In the genomic region with DNA sequence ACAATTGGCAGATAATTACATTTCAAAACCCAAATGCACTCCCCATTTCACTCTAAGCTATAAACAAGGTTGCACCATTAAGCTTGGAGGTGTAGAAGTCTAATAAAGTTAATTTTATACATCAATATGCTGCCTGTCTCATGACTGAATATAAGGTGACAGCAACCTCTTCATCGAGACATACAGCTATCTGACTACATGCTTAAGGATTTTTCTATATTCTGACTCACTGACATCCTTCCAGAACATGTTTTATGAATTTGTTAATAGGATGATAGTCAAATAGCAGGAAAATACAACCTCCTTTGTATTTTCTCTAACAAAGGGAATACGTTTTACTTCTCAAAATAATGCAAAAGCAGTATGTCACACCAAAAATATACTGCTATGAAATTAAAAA, we compare ENCODE assay signal across 28 cellular contexts.
DNase-seq lines count a peak whose midpoint lies in the region; ATAC-seq and TF ChIP-seq lines count a peak whose summit lies in the region.
"Had no signal": no experiment of that assay in that cellular context is flagged by ENCODE, and none has a peak within 500 bp of the region (broad histone marks: within the 10 kb centered on the region; RNA-seq: fewer than 3 reads in every experiment).

No MANE protein-coding gene starts in this region.

- ATAC-seq in natural killer cell treated with Interleukin-12 subunit alpha and Interleukin-12 subunit beta and Interleukin-15 and Interleukin-18, amount 100 ng/mL, for 72 hours = no peak
- ATAC-seq in natural killer cell (no peak), HG02938 (IDR thresholded peaks at IDR 0.05; ENCODE audit: unreplicated experiment) (no peak), lower lobe of right lung (no peak), HG02763 (IDR thresholded peaks at IDR 0.05; ENCODE audit: unreplicated experiment) (no peak)
- ATAC-seq: A549; activated CD4-positive, alpha-beta T cell treated with anti-CD3 and anti-CD28 coated beads for 36 hours; left colon; stimulated activated naive CD8-positive, alpha-beta T cell treated with anti-CD3 and anti-CD28 coated beads, Interleukin-15, amount 100 ng/mL, for 72 hours had no signal

- intact Hi-C loops in natural killer cell (cut with micrococcal nuclease) = loop anchor here (10.0 kb wide), 1 partner anchor 255 kb away; a partner anchor contains a TSS
- intact Hi-C loops in lower lobe of right lung (cut with DNase I) = no loop called here

- peaks cover 44 to 62% of the 10 kb centered on the region in 2 donors for H3K4me1 Mint-ChIP-seq in natural killer cell treated with Interleukin-12 subunit alpha and Interleukin-12 subunit beta and Interleukin-15 and Interleukin-18, amount 100 ng/mL, for 72 hours (ENCODE audit: low read depth in 2 of 2)
- peaks cover 30 to 38% of the 10 kb centered on the region in 2 donors for H3K4me1 Mint-ChIP-seq in natural killer cell

- H3K4me3 ChIP-seq in astrocyte of the spinal cord (ENCODE audit: low read depth, low read length) (no peak overlapping the region), lower lobe of right lung (no peak overlapping the region)
- H3K4me3 ChIP-seq: A549 had no signal

- H3K36me3 ChIP-seq in lower lobe of right lung = peaks cover 62% of the 10 kb centered on the region

- H3K27ac ChIP-seq in lower lobe of right lung = no peak overlapping the region
- H3K27ac ChIP-seq: A549 had no signal

- H3K27me3 ChIP-seq in lower lobe of right lung (ENCODE audit: low read depth) = no peaks in the 10 kb centered on the region
- H3K27me3 ChIP-seq: BE2C had no signal

- H3K9me3 ChIP-seq in lower lobe of right lung = no peaks in the 10 kb centered on the region
- H3K9me3 ChIP-seq: A549, BE2C had no signal

- H3K9me3 Mint-ChIP-seq in natural killer cell treated with Interleukin-12 subunit alpha and Interleukin-12 subunit beta and Interleukin-15 and Interleukin-18, amount 100 ng/mL, for 72 hours = no peaks in the 10 kb centered on the region
- H3K9me3 Mint-ChIP-seq in natural killer cell = peaks cover 0 to 3% of the 10 kb centered on the region in 2 donors
- H3K9me3 Mint-ChIP-seq: H9; memory B cell; stimulated activated naive CD8-positive, alpha-beta T cell treated with anti-CD3 and anti-CD28 coated beads, Interleukin-15, amount 100 ng/mL, for 72 hours had no signal

- H3K36me3 Mint-ChIP-seq in natural killer cell treated with Interleukin-12 subunit alpha and Interleukin-12 subunit beta and Interleukin-15 and Interleukin-18, amount 100 ng/mL, for 72 hours = peaks cover 26% of the 10 kb centered on the region
- H3K36me3 Mint-ChIP-seq in natural killer cell = peaks cover 9% of the 10 kb centered on the region

- in situ Hi-C loops in astrocyte of the spinal cord (cut with HindIII; ENCODE audit: low sequenced_read_pairs) = no loop called here

- DNase-seq in natural killer cell treated with Interleukin-12 subunit alpha and Interleukin-12 subunit beta and Interleukin-15 and Interleukin-18, amount 100 ng/mL, for 72 hours (ENCODE audit: low spot score) = no peak
- DNase-seq in natural killer cell = no peak
- DNase-seq in astrocyte of the spinal cord (ENCODE audit: low read depth, low spot score) = peak; percentile 19
- peak; percentile 46 for DNase-seq in iris pigment epithelial cell (ENCODE audit: low read depth)
- no peak for DNase-seq in lower lobe of right lung
- DNase-seq in NCI-H2081 (lab: John Stamatoyannopoulos, UW) = no peak
- DNase-seq: activated CD4-positive, alpha-beta T cell treated with anti-CD3 and anti-CD28 coated beads for 36 hours; activated CD8-positive, alpha-beta memory T cell treated with anti-CD3 and anti-CD28 coated beads for 24 hours; BE2C; CD8-positive, alpha-beta memory T cell; DMS 273 treated with DMSO at 0.1 percent for 48 hours; effector CD8-positive, alpha-beta T cell; erythroblast; H9; KBM-7; left colon; MM.1S; NCI-H1436; NCI-H2107; NCI-H446 treated with DMSO at 0.1 percent for 48 hours; nucleus accumbens; stimulated activated naive CD8-positive, alpha-beta T cell treated with anti-CD3 and anti-CD28 coated beads, Interleukin-15, amount 100 ng/mL, for 72 hours; T-helper 2 cell had no signal

- H3K27ac Mint-ChIP-seq in natural killer cell treated with Interleukin-12 subunit alpha and Interleukin-12 subunit beta and Interleukin-15 and Interleukin-18, amount 100 ng/mL, for 72 hours = peak overlapping the region; percentile 76 to 87
- no peak overlapping the region for H3K27ac Mint-ChIP-seq in natural killer cell
- H3K27ac Mint-ChIP-seq: activated CD4-positive, alpha-beta T cell treated with anti-CD3 and anti-CD28 coated beads for 36 hours; stimulated activated naive CD8-positive, alpha-beta T cell treated with anti-CD3 and anti-CD28 coated beads, Interleukin-15, amount 100 ng/mL, for 72 hours had no signal

- peaks cover 61% of the 10 kb centered on the region for H3K4me1 ChIP-seq in lower lobe of right lung

- no peaks in the 10 kb centered on the region for H3K27me3 Mint-ChIP-seq in natural killer cell treated with Interleukin-12 subunit alpha and Interleukin-12 subunit beta and Interleukin-15 and Interleukin-18, amount 100 ng/mL, for 72 hours
- no peaks in the 10 kb centered on the region for H3K27me3 Mint-ChIP-seq in natural killer cell (ENCODE audit: low read depth in 2 of 2)
- H3K27me3 Mint-ChIP-seq: activated CD4-positive, alpha-beta T cell treated with anti-CD3 and anti-CD28 coated beads for 36 hours; brain; CD8-positive, alpha-beta memory T cell; memory B cell; stimulated activated naive CD8-positive, alpha-beta T cell treated with anti-CD3 and anti-CD28 coated beads, Interleukin-15, amount 100 ng/mL, for 72 hours had no signal

- no peak for TF ChIP-seq CTCF in natural killer cell (IDR thresholded peaks at IDR 0.05)
- TF ChIP-seq CTCF in astrocyte of the spinal cord (IDR thresholded peaks at IDR 0.05; ENCODE audit: low read depth, low read length) = no peak
- no peak for TF ChIP-seq CTCF in lower lobe of right lung (IDR thresholded peaks at IDR 0.05)

- no peak overlapping the region for H3K4me3 Mint-ChIP-seq in natural killer cell treated with Interleukin-12 subunit alpha and Interleukin-12 subunit beta and Interleukin-15 and Interleukin-18, amount 100 ng/mL, for 72 hours
- no peak overlapping the region for H3K4me3 Mint-ChIP-seq in natural killer cell
- H3K4me3 Mint-ChIP-seq: activated CD4-positive, alpha-beta T cell treated with anti-CD3 and anti-CD28 coated beads for 36 hours; CD8-positive, alpha-beta memory T cell; H9; memory B cell; stimulated activated naive CD8-positive, alpha-beta T cell treated with anti-CD3 and anti-CD28 coated beads, Interleukin-15, amount 100 ng/mL, for 72 hours had no signal

Comparison
In these comparisons a context has a peak if more than half of its experiments do, and no peak if none do; other contexts are left out.
1. H3K27ac Mint-ChIP-seq: peak in natural killer cell treated with Interleukin-12 subunit alpha and Interleukin-12 subunit beta and Interleukin-15 and Interleukin-18, amount 100 ng/mL, for 72 hours (2 of 2); none in natural killer cell (0 of 2).
2. DNase-seq: peak in astrocyte of the spinal cord (single experiment) and iris pigment epithelial cell (single experiment); none in natural killer cell treated with Interleukin-12 subunit alpha and Interleukin-12 subunit beta and Interleukin-15 and Interleukin-18, amount 100 ng/mL, for 72 hours (single experiment), natural killer cell (single experiment), lower lobe of right lung (single experiment) and NCI-H2081 (0 of 2).